1 cellular context compared by ENCODE assay signal in genomic region chr7:148882668-148883232, GRCh38.
TF ChIP-seq lines count a peak whose summit lies in the region.

No MANE protein-coding gene starts in this region.

TF ChIP-seq in GM23338, 12 proteins besides CTCF, POLR2A, EP300 and RAD21 (continued from another document):
- TF ChIP-seq REST (IDR thresholded peaks at IDR 0.05; ENCODE audit: unreplicated experiment), result no peak
